Comparison of ENCODE assay signal across 19 cellular contexts in genomic region chr2:84912984-84913383, GRCh38.
"Had no signal": no experiment of that assay in that cellular context is flagged by ENCODE, and none has a peak within 500 bp of the region (broad histone marks: within the 10 kb centered on the region; RNA-seq: fewer than 3 reads in every experiment).

No MANE protein-coding gene starts in this region.

- H3K36me3 ChIP-seq: sigmoid colon, upper lobe of left lung, uterus had no signal

- H3K4me3 ChIP-seq: hepatocyte, psoas muscle, sigmoid colon, skin epidermis, tibial artery, upper lobe of left lung, uterus had no signal

- H3K27me3 Mint-ChIP-seq: naive thymus-derived CD4-positive, alpha-beta T cell; stimulated activated naive CD8-positive, alpha-beta T cell treated with anti-CD3 and anti-CD28 coated beads, Interleukin-15, Interleukin-2, amounts not matched to agents 100 ng/mL and 50 ng/mL, for 24 hours had no signal

- H3K27ac ChIP-seq: epithelial cell of prostate, foreskin keratinocyte, hepatocyte, parathyroid adenoma, psoas muscle, sigmoid colon, skin epidermis, tibial artery, upper lobe of left lung, uterus had no signal

- DNase-seq: effector memory CD4-positive, alpha-beta T cell; foreskin keratinocyte; mesendoderm; nephron progenitor cell; psoas muscle; retina; sigmoid colon; stimulated activated CD4-positive, alpha-beta T cell treated with anti-CD3 and anti-CD28 coated beads, Interleukin-2, amount 100 ng/mL, for 48 hours; stimulated activated CD8-positive, alpha-beta memory T cell treated with anti-CD3 and anti-CD28 coated beads, Interleukin-4, amount 100 ng/mL, for 48 hours; tibial artery; upper lobe of left lung; uterus had no signal

- H3K27me3 ChIP-seq: foreskin keratinocyte, hepatocyte, sigmoid colon, tibial artery, upper lobe of left lung, uterus had no signal

- H3K9me3 ChIP-seq: psoas muscle, sigmoid colon, tibial artery, upper lobe of left lung, uterus had no signal

- H3K27ac Mint-ChIP-seq: nephron progenitor cell; stimulated activated effector memory CD8-positive, alpha-beta T cell treated with anti-CD3 and anti-CD28 coated beads, Interleukin-12 subunit alpha, Interleukin-12 subunit beta, amount 100 ng/mL, for 72 hours; stimulated activated naive CD8-positive, alpha-beta T cell treated with anti-CD3 and anti-CD28 coated beads, Interleukin-15, Interleukin-2, amounts not matched to agents 100 ng/mL and 50 ng/mL, for 24 hours had no signal

- ATAC-seq: foreskin keratinocyte; naive thymus-derived CD4-positive, alpha-beta T cell; psoas muscle; stimulated activated effector memory CD8-positive, alpha-beta T cell treated with anti-CD3 and anti-CD28 coated beads, Interleukin-12 subunit alpha, Interleukin-12 subunit beta, amount 100 ng/mL, for 72 hours had no signal

- H3K4me1 ChIP-seq: foreskin keratinocyte, parathyroid adenoma, psoas muscle, sigmoid colon, tibial artery, uterus had no signal

- H3K4me3 Mint-ChIP-seq: naive thymus-derived CD4-positive, alpha-beta T cell; nephron progenitor cell; stimulated activated effector memory CD8-positive, alpha-beta T cell treated with anti-CD3 and anti-CD28 coated beads, Interleukin-12 subunit alpha, Interleukin-12 subunit beta, amount 100 ng/mL, for 72 hours; stimulated activated naive CD8-positive, alpha-beta T cell treated with anti-CD3 and anti-CD28 coated beads, Interleukin-15, Interleukin-2, amounts not matched to agents 100 ng/mL and 50 ng/mL, for 24 hours had no signal
